Comparison of ENCODE assay signal across 1 cellular context in the genomic region with DNA sequence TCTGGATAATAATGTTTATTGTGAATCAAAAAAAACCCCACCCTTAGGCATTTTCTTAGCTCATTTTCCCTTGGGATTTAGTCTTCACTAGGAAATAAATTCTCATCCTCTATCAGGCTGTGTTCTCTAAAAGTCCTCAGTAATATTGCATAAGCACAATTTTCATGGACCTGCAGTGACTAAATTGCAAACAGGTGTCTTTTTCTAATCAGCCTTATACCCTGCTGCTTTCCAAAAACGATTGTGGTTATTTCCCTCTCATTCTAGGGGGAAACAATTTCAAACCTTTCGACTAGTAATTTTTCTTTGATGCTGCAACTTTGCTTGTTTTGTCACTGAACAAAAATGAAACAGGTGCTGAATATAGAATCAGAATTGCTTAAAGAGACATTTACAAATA.
TF ChIP-seq lines count a peak whose summit lies in the region.

No MANE protein-coding gene starts in this region.

TF ChIP-seq in GM23338, 12 proteins besides CTCF, POLR2A, EP300 and RAD21:
- TF ChIP-seq, protein P1, sequence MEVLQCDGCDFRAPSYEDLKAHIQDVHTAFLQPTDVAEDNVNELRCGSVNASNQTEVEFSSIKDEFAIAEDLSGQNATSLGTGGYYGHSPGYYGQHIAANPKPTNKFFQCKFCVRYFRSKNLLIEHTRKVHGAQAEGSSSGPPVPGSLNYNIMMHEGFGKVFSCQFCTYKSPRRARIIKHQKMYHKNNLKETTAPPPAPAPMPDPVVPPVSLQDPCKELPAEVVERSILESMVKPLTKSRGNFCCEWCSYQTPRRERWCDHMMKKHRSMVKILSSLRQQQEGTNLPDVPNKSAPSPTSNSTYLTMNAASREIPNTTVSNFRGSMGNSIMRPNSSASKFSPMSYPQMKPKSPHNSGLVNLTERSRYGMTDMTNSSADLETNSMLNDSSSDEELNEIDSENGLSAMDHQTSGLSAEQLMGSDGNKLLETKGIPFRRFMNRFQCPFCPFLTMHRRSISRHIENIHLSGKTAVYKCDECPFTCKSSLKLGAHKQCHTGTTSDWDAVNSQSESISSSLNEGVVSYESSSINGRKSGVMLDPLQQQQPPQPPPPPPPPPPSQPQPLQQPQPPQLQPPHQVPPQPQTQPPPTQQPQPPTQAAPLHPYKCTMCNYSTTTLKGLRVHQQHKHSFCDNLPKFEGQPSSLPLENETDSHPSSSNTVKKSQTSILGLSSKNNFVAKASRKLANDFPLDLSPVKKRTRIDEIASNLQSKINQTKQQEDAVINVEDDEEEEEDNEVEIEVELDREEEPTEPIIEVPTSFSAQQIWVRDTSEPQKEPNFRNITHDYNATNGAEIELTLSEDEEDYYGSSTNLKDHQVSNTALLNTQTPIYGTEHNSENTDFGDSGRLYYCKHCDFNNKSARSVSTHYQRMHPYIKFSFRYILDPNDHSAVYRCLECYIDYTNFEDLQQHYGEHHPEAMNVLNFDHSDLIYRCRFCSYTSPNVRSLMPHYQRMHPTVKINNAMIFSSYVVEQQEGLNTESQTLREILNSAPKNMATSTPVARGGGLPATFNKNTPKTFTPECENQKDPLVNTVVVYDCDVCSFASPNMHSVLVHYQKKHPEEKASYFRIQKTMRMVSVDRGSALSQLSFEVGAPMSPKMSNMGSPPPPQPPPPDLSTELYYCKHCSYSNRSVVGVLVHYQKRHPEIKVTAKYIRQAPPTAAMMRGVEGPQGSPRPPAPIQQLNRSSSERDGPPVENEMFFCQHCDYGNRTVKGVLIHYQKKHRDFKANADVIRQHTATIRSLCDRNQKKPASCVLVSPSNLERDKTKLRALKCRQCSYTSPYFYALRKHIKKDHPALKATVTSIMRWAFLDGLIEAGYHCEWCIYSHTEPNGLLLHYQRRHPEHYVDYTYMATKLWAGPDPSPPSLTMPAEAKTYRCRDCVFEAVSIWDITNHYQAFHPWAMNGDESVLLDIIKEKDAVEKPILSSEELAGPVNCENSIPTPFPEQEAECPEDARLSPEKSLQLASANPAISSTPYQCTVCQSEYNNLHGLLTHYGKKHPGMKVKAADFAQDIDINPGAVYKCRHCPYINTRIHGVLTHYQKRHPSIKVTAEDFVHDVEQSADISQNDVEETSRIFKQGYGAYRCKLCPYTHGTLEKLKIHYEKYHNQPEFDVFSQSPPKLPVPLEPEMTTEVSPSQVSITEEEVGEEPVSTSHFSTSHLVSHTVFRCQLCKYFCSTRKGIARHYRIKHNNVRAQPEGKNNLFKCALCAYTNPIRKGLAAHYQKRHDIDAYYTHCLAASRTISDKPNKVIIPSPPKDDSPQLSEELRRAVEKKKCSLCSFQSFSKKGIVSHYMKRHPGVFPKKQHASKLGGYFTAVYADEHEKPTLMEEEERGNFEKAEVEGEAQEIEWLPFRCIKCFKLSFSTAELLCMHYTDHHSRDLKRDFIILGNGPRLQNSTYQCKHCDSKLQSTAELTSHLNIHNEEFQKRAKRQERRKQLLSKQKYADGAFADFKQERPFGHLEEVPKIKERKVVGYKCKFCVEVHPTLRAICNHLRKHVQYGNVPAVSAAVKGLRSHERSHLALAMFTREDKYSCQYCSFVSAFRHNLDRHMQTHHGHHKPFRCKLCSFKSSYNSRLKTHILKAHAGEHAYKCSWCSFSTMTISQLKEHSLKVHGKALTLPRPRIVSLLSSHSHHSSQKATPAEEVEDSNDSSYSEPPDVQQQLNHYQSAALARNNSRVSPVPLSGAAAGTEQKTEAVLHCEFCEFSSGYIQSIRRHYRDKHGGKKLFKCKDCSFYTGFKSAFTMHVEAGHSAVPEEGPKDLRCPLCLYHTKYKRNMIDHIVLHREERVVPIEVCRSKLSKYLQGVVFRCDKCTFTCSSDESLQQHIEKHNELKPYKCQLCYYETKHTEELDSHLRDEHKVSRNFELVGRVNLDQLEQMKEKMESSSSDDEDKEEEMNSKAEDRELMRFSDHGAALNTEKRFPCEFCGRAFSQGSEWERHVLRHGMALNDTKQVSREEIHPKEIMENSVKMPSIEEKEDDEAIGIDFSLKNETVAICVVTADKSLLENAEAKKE (CRISPR knock-in tag; IDR thresholded peaks at IDR 0.05): no peak
- TF ChIP-seq JUNB (IDR thresholded peaks at IDR 0.05; ENCODE audit: unreplicated experiment) (no peak), STAT1 (IDR thresholded peaks at IDR 0.05; ENCODE audit: unreplicated experiment) (no peak), NANOG (IDR thresholded peaks at IDR 0.05; ENCODE audit: borderline replicate concordance) (no peak), POLR2AphosphoS5 (IDR thresholded peaks at IDR 0.05; ENCODE audit: low read depth) (no peak), CREB1 (CRISPR knock-in tag; IDR thresholded peaks at IDR 0.05; ENCODE audit: low read depth) (no peak), ZNF114 (CRISPR knock-in tag; IDR thresholded peaks at IDR 0.05) (no peak), EZH2 (IDR thresholded peaks at IDR 0.05; ENCODE audit: low read depth, unreplicated experiment) (no peak), ZNF331 (CRISPR knock-in tag; IDR thresholded peaks at IDR 0.05; ENCODE audit: low read depth) (no peak), EZH2phosphoT487 (IDR thresholded peaks at IDR 0.05; ENCODE audit: unreplicated experiment) (no peak)
- TF ChIP-seq, protein P2, sequence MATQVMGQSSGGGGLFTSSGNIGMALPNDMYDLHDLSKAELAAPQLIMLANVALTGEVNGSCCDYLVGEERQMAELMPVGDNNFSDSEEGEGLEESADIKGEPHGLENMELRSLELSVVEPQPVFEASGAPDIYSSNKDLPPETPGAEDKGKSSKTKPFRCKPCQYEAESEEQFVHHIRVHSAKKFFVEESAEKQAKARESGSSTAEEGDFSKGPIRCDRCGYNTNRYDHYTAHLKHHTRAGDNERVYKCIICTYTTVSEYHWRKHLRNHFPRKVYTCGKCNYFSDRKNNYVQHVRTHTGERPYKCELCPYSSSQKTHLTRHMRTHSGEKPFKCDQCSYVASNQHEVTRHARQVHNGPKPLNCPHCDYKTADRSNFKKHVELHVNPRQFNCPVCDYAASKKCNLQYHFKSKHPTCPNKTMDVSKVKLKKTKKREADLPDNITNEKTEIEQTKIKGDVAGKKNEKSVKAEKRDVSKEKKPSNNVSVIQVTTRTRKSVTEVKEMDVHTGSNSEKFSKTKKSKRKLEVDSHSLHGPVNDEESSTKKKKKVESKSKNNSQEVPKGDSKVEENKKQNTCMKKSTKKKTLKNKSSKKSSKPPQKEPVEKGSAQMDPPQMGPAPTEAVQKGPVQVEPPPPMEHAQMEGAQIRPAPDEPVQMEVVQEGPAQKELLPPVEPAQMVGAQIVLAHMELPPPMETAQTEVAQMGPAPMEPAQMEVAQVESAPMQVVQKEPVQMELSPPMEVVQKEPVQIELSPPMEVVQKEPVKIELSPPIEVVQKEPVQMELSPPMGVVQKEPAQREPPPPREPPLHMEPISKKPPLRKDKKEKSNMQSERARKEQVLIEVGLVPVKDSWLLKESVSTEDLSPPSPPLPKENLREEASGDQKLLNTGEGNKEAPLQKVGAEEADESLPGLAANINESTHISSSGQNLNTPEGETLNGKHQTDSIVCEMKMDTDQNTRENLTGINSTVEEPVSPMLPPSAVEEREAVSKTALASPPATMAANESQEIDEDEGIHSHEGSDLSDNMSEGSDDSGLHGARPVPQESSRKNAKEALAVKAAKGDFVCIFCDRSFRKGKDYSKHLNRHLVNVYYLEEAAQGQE (IDR thresholded peaks at IDR 0.05; ENCODE audit: unreplicated experiment): no peak
- TF ChIP-seq, protein P3, sequence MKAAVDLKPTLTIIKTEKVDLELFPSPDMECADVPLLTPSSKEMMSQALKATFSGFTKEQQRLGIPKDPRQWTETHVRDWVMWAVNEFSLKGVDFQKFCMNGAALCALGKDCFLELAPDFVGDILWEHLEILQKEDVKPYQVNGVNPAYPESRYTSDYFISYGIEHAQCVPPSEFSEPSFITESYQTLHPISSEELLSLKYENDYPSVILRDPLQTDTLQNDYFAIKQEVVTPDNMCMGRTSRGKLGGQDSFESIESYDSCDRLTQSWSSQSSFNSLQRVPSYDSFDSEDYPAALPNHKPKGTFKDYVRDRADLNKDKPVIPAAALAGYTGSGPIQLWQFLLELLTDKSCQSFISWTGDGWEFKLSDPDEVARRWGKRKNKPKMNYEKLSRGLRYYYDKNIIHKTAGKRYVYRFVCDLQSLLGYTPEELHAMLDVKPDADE (IDR thresholded peaks at IDR 0.05): no peak
